In the genomic region with DNA sequence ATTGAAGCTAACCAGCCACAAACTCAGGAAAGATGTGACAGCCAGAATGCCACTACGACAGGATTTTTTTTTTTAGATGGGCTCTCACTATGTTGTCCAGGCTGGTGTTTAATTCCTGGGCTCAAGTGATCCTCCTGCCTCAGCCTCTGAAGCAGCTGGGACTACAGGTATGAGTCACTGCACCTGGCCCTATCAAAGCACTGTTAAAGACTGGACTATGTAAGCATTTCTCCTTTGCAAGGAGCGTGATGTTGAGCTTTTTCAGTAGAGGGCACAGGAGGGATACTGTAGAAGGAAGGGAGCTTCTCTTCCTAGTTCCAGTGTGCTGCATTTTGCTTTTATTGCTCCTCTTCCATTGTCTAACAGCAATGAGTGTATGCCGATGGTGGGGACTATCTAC, we compare ENCODE assay signal across 18 cellular contexts. TPM values are rescaled to one million over a fixed set of nuclear protein-coding genes. Genes with fewer than 3 reads are reported as not detected.
DNase-seq lines count a peak whose midpoint lies in the region; ATAC-seq, FAIRE-seq and TF ChIP-seq lines count a peak whose summit lies in the region.
"Had no signal": no experiment of that assay in that cellular context is flagged by ENCODE, and none has a peak within 500 bp of the region (broad histone marks: within the 10 kb centered on the region; RNA-seq: fewer than 3 reads in every experiment).

No MANE protein-coding gene starts in this region.

- H3K27me3 ChIP-seq in OCI-LY3 (ENCODE audit: low read depth, low read length), result no peaks in the 10 kb centered on the region
- H3K27me3 ChIP-seq: BLaER1 treated with 17β-estradiol and CSF1 and Interleukin-3, amounts not matched to agents 10 nM and 100 nM had no signal

- ATAC-seq in A549 (peak; percentile 54 to 73; a peak in 5 of 6 replicates), GM18858 (IDR thresholded peaks at IDR 0.05; ENCODE audit: unreplicated experiment) (no peak), T-cell (replicated peaks in 1 of 4) (no peak), GM19324 (IDR thresholded peaks at IDR 0.05; ENCODE audit: low FRiP score, unreplicated experiment) (no peak), HG02759 (IDR thresholded peaks at IDR 0.05; ENCODE audit: unreplicated experiment) (no peak)
- ATAC-seq: activated naive CD4-positive, alpha-beta T cell treated with anti-CD3 and anti-CD28 coated beads, Interleukin-2, amount 50 U/mL, for 72 hours had no signal

- H3K36me3 ChIP-seq in OCI-LY3 (replicated peaks; ENCODE audit: low read depth, low read length), result no peaks in the 10 kb centered on the region
- H3K36me3 ChIP-seq: BLaER1 treated with 17β-estradiol and CSF1 and Interleukin-3, amounts not matched to agents 10 nM and 100 nM had no signal

- no peak overlapping the region for H3K4me3 Mint-ChIP-seq in T-cell
- H3K4me3 Mint-ChIP-seq: neural crest cell had no signal

- H3K9me3 ChIP-seq in A549 (no peaks in the 10 kb centered on the region), OCI-LY3 (ENCODE audit: insufficient read depth, low read length) (no peaks in the 10 kb centered on the region)

- H4K20me1 ChIP-seq in OCI-LY3 (ENCODE audit: insufficient read depth, low read length), result no peaks in the 10 kb centered on the region
- H4K20me1 ChIP-seq: BLaER1 treated with 17β-estradiol and CSF1 and Interleukin-3, amounts not matched to agents 10 nM and 100 nM had no signal

- 62% methylated on average over 3 of the region's 3 CpGs for WGBS in A549 (ENCODE audit: missing lambda C conversion rate)

- H3K9ac ChIP-seq in OCI-LY3 (ENCODE audit: low read length), result no peak overlapping the region
- H3K9ac ChIP-seq: BLaER1 treated with 17β-estradiol and CSF1 and Interleukin-3, amounts not matched to agents 10 nM and 100 nM had no signal

- H3K4me3 ChIP-seq in A549, result no peak overlapping the region
- H3K4me3 ChIP-seq in OCI-LY3 (ENCODE audit: low read length), result no peak overlapping the region
- H3K4me3 ChIP-seq: BLaER1 treated with 17β-estradiol and CSF1 and Interleukin-3, amounts not matched to agents 10 nM and 100 nM had no signal

- no peak overlapping the region for H3K27ac ChIP-seq in A549
- H3K27ac ChIP-seq in OCI-LY3 (ENCODE audit: low read length), result no peak overlapping the region
- H3K27ac ChIP-seq: BLaER1 treated with 17β-estradiol and CSF1 and Interleukin-3, amounts not matched to agents 10 nM and 100 nM; epithelial cell of prostate had no signal

- POLR2A ChIA-PET in A549 (lab: Yijun Ruan, JAX) (no interaction called here), T-cell (lab: Charles Lee) (no interaction called here)

- H3K9me3 Mint-ChIP-seq in T-cell, result no peaks in the 10 kb centered on the region
- H3K9me3 Mint-ChIP-seq: activated naive CD4-positive, alpha-beta T cell treated with anti-CD3 and anti-CD28 coated beads, Interleukin-2, amount 50 U/mL, for 72 hours; neural crest cell had no signal

- no peak for TF ChIP-seq POLR2A in A549 (IDR thresholded peaks at IDR 0.05; ENCODE audit: low read length)

- no peak for TF ChIP-seq EP300 in A549 (IDR thresholded peaks at IDR 0.05)

- DNase-seq in A549 (ENCODE audit: low read depth in 1 of 2, low spot score in 1 of 2) (peak in 1 of 2 experiments; percentile 22), ELR (ENCODE audit: low read depth) (peak; percentile 34), cerebellar cortex (ENCODE audit: low spot score) (peak; percentile 43), T-cell (no peak)
- DNase-seq: cerebellar nuclear complex, GOT3, NCI-H2081 treated with DMSO at 0.1 percent for 48 hours, T-helper 9 cell had no signal

- no peak for TF ChIP-seq RAD21 in A549 (conservative IDR thresholded peaks at IDR 0.05 in 1 of 2, IDR thresholded peaks at IDR 0.05 in 1 of 2)

- H2AFZ ChIP-seq in OCI-LY3 (ENCODE audit: low read depth, low read length), result no peak overlapping the region

- H3K4me1 ChIP-seq in A549 (no peaks in the 10 kb centered on the region), OCI-LY3 (ENCODE audit: low read length) (peaks cover 5% of the 10 kb centered on the region; the same call in 1 of the 2 replicates)
- H3K4me1 ChIP-seq: BLaER1 treated with 17β-estradiol and CSF1 and Interleukin-3, amounts not matched to agents 10 nM and 100 nM had no signal

- no peak for FAIRE-seq in A549 (lab: Jason Lieb, UNC)
- FAIRE-seq: GM19239, RCC 7860 had no signal

- H3K4me2 ChIP-seq in A549 (no peak overlapping the region), OCI-LY3 (ENCODE audit: low read length) (no peak overlapping the region)
- H3K4me2 ChIP-seq: BLaER1 treated with 17β-estradiol and CSF1 and Interleukin-3, amounts not matched to agents 10 nM and 100 nM had no signal

- H3K27ac Mint-ChIP-seq in T-cell, result no peak overlapping the region
- H3K27ac Mint-ChIP-seq: activated naive CD4-positive, alpha-beta T cell treated with anti-CD3 and anti-CD28 coated beads, Interleukin-2, amount 50 U/mL, for 72 hours had no signal

- H3K79me2 ChIP-seq in OCI-LY3 (ENCODE audit: low read length), result no peaks in the 10 kb centered on the region

- no peaks in the 10 kb centered on the region for H3K36me3 Mint-ChIP-seq in T-cell
- H3K36me3 Mint-ChIP-seq: activated naive CD4-positive, alpha-beta T cell treated with anti-CD3 and anti-CD28 coated beads, Interleukin-2, amount 50 U/mL, for 72 hours had no signal

- peaks cover 0 to 2% (median 0%) of the 10 kb centered on the region in 3 donors for H3K4me1 Mint-ChIP-seq in T-cell
- H3K4me1 Mint-ChIP-seq: neural crest cell had no signal

- CTCF ChIA-PET in A549 (lab: Yijun Ruan, JAX), result interaction anchor here (0.7 to 0.9 kb wide), 3 partner anchors 68 to 298 kb away, joined by 3 read pairs; a partner anchor contains a TSS
- CTCF ChIA-PET in T-cell (lab: Charles Lee), result no interaction called here

- TF ChIP-seq CTCF in A549 (IDR thresholded peaks at IDR 0.05) (no peak), OCI-LY3 (IDR thresholded peaks at IDR 0.05; ENCODE audit: low read depth, low read length) (0 out of 2 replicates have a peak, but pooled peaks have one; percentile 7)

- H3K27me3 Mint-ChIP-seq in T-cell, result peaks cover 9 to 15% of the 10 kb centered on the region in 2 donors

TF ChIP-seq in A549, 52 proteins besides CTCF, POLR2A, EP300 and RAD21 (continues in another document):
- TF ChIP-seq, protein P1, sequence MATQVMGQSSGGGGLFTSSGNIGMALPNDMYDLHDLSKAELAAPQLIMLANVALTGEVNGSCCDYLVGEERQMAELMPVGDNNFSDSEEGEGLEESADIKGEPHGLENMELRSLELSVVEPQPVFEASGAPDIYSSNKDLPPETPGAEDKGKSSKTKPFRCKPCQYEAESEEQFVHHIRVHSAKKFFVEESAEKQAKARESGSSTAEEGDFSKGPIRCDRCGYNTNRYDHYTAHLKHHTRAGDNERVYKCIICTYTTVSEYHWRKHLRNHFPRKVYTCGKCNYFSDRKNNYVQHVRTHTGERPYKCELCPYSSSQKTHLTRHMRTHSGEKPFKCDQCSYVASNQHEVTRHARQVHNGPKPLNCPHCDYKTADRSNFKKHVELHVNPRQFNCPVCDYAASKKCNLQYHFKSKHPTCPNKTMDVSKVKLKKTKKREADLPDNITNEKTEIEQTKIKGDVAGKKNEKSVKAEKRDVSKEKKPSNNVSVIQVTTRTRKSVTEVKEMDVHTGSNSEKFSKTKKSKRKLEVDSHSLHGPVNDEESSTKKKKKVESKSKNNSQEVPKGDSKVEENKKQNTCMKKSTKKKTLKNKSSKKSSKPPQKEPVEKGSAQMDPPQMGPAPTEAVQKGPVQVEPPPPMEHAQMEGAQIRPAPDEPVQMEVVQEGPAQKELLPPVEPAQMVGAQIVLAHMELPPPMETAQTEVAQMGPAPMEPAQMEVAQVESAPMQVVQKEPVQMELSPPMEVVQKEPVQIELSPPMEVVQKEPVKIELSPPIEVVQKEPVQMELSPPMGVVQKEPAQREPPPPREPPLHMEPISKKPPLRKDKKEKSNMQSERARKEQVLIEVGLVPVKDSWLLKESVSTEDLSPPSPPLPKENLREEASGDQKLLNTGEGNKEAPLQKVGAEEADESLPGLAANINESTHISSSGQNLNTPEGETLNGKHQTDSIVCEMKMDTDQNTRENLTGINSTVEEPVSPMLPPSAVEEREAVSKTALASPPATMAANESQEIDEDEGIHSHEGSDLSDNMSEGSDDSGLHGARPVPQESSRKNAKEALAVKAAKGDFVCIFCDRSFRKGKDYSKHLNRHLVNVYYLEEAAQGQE (IDR thresholded peaks at IDR 0.05), result no peak
- no peak for TF ChIP-seq JUN (IDR thresholded peaks at IDR 0.05)
- no peak for TF ChIP-seq KDM1A (IDR thresholded peaks at IDR 0.05; ENCODE audit: low read depth)
- no peak for TF ChIP-seq CBX2 (IDR thresholded peaks at IDR 0.05; ENCODE audit: borderline replicate concordance, low read depth)
- no peak for TF ChIP-seq GATA3 (IDR thresholded peaks at IDR 0.05; ENCODE audit: borderline replicate concordance)
- TF ChIP-seq, protein P2, sequence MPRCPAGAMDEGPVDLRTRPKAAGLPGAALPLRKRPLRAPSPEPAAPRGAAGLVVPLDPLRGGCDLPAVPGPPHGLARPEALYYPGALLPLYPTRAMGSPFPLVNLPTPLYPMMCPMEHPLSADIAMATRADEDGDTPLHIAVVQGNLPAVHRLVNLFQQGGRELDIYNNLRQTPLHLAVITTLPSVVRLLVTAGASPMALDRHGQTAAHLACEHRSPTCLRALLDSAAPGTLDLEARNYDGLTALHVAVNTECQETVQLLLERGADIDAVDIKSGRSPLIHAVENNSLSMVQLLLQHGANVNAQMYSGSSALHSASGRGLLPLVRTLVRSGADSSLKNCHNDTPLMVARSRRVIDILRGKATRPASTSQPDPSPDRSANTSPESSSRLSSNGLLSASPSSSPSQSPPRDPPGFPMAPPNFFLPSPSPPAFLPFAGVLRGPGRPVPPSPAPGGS (IDR thresholded peaks at IDR 0.05), result no peak
- no peak for TF ChIP-seq PHF8 (IDR thresholded peaks at IDR 0.05; ENCODE audit: borderline replicate concordance, low read depth)
- TF ChIP-seq HOXB13 (CRISPR knock-in tag; IDR thresholded peaks at IDR 0.05; ENCODE audit: low read depth), result no peak
- no peak for TF ChIP-seq HEYL (CRISPR knock-in tag; IDR thresholded peaks at IDR 0.05)
- no peak for TF ChIP-seq RNF2 (IDR thresholded peaks at IDR 0.05; ENCODE audit: borderline replicate concordance, low read depth)
- TF ChIP-seq SMC3 (IDR thresholded peaks at IDR 0.05), result no peak

RNA-seq across cellular contexts. Expression of a gene that starts 35.8 kb away (rescaled TPM):
- polyA plus RNA-seq in A549 (2011; rRNA removed), result 6.9 and 9.5 TPM in 2 replicates
- polyA plus RNA-seq in A549 (2012; cell fraction: cytosol; rRNA removed), result 3.2 and 4.1 TPM in 2 replicates
- 7.9 and 9.2 TPM in 2 replicates for polyA plus RNA-seq in A549 (2012; cell fraction: nucleus; rRNA removed)
- 9.1 to 9.9 TPM (median 9.5 TPM) in 3 replicates for polyA plus RNA-seq in A549 (2017; fragmentation: RNase III; extraction: RNeasy Plus Mini Kit Qiagen cat#74134 plus additional on column Dnase treatment)
- polyA minus RNA-seq in A549 (2011; rRNA and poly(A)+ RNA removed), result 13.9 and 18.0 TPM in 2 replicates
- total RNA-seq in T-cell, result 10 to 100 TPM in 3 of 5 donors, 1 to 10 TPM in 2; 3.9 to 12.6 (median 11.1) TPM

Comparison
In these comparisons a context has a peak if more than half of its experiments do, and no peak if none do; other contexts are left out.
1. ATAC-seq: peak in A549 (2 of 2); none in GM18858 (single experiment), T-cell (0 of 4), GM19324 (single experiment) and HG02759 (single experiment).
2. DNase-seq: peak in ELR (single experiment) and cerebellar cortex (single experiment); none in T-cell (0 of 34).